8 cellular contexts compared by ENCODE assay signal in the genomic region with DNA sequence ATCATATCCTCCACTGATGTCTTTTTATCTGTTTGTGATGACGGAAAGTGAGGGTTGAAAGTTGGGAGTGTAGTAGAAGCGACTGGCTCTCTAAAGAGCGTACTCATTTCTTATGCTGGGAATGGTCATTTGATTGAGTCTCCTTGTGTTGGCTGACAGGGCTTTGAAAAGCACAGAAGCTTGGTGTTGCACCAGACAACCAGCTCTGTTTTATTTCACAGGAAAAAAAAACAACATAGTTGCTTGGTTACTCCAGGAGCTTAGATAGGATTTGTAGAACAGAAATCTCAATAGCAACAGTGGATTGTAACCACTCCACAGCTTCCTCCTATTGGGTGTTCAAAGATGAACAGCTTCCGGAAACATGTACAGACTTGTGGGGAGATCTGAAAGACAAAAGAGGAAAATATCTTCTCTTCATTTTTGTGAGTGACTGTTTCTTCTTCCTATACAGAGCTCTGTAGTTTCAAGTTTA. TPM values are rescaled to one million over a fixed set of nuclear protein-coding genes. Genes with fewer than 3 reads are reported as not detected.
A peak's percentile ranks its signal among the peaks of the same experiment; 100 is the strongest.
DNase-seq lines count a peak whose midpoint lies in the region; ATAC-seq and TF ChIP-seq lines count a peak whose summit lies in the region.

No MANE protein-coding gene starts in this region.

- peak overlapping the region; percentile 98 for H3K4me3 ChIP-seq in retinal pigment epithelial cell (ENCODE audit: low read length)

- H3K4me3 Mint-ChIP-seq in HFFc6, result peak overlapping the region; percentile 95
- H3K4me3 Mint-ChIP-seq in activated CD4-positive, alpha-beta memory T cell treated with anti-CD3 and anti-CD28 coated beads for 36 hours, result peak overlapping the region; percentile 91
- peak overlapping the region; percentile 98 for H3K4me3 Mint-ChIP-seq in glutamatergic neuron (ENCODE audit: unreplicated experiment)

- intact Hi-C loops in activated CD4-positive, alpha-beta memory T cell treated with anti-CD3 and anti-CD28 coated beads for 36 hours (cut with micrococcal nuclease), result loop anchor here (5.0 kb wide), 1 partner anchor 223 kb away; the partner anchor contains the start of gene RCE1

- POLR2A ChIA-PET in activated CD4-positive, alpha-beta memory T cell treated with anti-CD3 and anti-CD28 coated beads for 36 hours (lab: Charles Lee), result interaction anchor here (0.6 to 10.8 kb wide), 3 partner anchors 20 to 58 kb away, joined by 3 to 140 read pairs (median 7); partner anchors contain the start of genes RBM4 and RBM4B

- H3K9me3 Mint-ChIP-seq in HFFc6 (no peaks in the 10 kb centered on the region), glutamatergic neuron (ENCODE audit: unreplicated experiment) (peaks cover 16% of the 10 kb centered on the region)
- H3K9me3 Mint-ChIP-seq in activated CD4-positive, alpha-beta memory T cell treated with anti-CD3 and anti-CD28 coated beads for 36 hours, result no peaks in the 10 kb centered on the region

- H3K36me3 Mint-ChIP-seq in HFFc6 (ENCODE audit: low read depth) (peaks cover 43% of the 10 kb centered on the region), glutamatergic neuron (ENCODE audit: unreplicated experiment) (peaks cover 5% of the 10 kb centered on the region)
- peaks cover 72% of the 10 kb centered on the region for H3K36me3 Mint-ChIP-seq in activated CD4-positive, alpha-beta memory T cell treated with anti-CD3 and anti-CD28 coated beads for 36 hours

- H3K27me3 Mint-ChIP-seq in HFFc6 (ENCODE audit: insufficient read depth), result peaks cover 10% of the 10 kb centered on the region
- H3K27me3 Mint-ChIP-seq in activated CD4-positive, alpha-beta memory T cell treated with anti-CD3 and anti-CD28 coated beads for 36 hours, result no peaks in the 10 kb centered on the region
- peaks cover 8% of the 10 kb centered on the region for H3K27me3 Mint-ChIP-seq in glutamatergic neuron (ENCODE audit: unreplicated experiment)

- H3K4me1 Mint-ChIP-seq in HFFc6 (ENCODE audit: low read depth) (peaks cover 70% of the 10 kb centered on the region), glutamatergic neuron (ENCODE audit: low read depth, unreplicated experiment) (peaks cover 34% of the 10 kb centered on the region)
- H3K4me1 Mint-ChIP-seq in activated CD4-positive, alpha-beta memory T cell treated with anti-CD3 and anti-CD28 coated beads for 36 hours (ENCODE audit: low read depth), result peaks cover 60% of the 10 kb centered on the region

- CTCF ChIA-PET in activated CD4-positive, alpha-beta memory T cell treated with anti-CD3 and anti-CD28 coated beads for 36 hours (lab: Charles Lee), result interaction anchor here (1.0 to 3.1 kb wide), 5 partner anchors 18 to 59 kb away, joined by 3 to 23 read pairs (median 8); partner anchors contain the start of genes CCDC87, CCS and RBM4B

- DNase-seq in AG09319 (ENCODE audit: extremely low read depth, low read depth), result peak; percentile 24
- DNase-seq in HFFc6, result peak; percentile 75
- DNase-seq in activated CD4-positive, alpha-beta memory T cell treated with anti-CD3 and anti-CD28 coated beads for 36 hours, result no peak
- DNase-seq in glutamatergic neuron, result no peak
- DNase-seq in retinal pigment epithelial cell (ENCODE audit: low read depth), result peak; percentile 86

- ATAC-seq in GM19023 (IDR thresholded peaks at IDR 0.05; ENCODE audit: unreplicated experiment) (no peak), GM19397 (IDR thresholded peaks at IDR 0.05; ENCODE audit: unreplicated experiment) (no peak), GM18517 (IDR thresholded peaks at IDR 0.05; ENCODE audit: unreplicated experiment) (no peak)

- TF ChIP-seq CTCF in AG09319 (IDR thresholded peaks at IDR 0.05; ENCODE audit: low read depth, low read length), result no peak
- TF ChIP-seq CTCF in HFFc6 (IDR thresholded peaks at IDR 0.05), result no peak
- no peak for TF ChIP-seq CTCF in glutamatergic neuron (IDR thresholded peaks at IDR 0.05; ENCODE audit: partially characterized antibody, unreplicated experiment)
- TF ChIP-seq CTCF in retinal pigment epithelial cell (conservative IDR thresholded peaks at IDR 0.05; ENCODE audit: low read depth, low read length), result no peak

- H3K27ac Mint-ChIP-seq in HFFc6 (peak overlapping the region; percentile 97), glutamatergic neuron (ENCODE audit: unreplicated experiment) (peak overlapping the region; percentile 72)
- H3K27ac Mint-ChIP-seq in activated CD4-positive, alpha-beta memory T cell treated with anti-CD3 and anti-CD28 coated beads for 36 hours, result peak overlapping the region; percentile 94

RNA-seq across cellular contexts. Expression of gene RBM14, which starts 2.7 kb away (rescaled TPM):
- total RNA-seq in HFFc6 (2021; fragmentation: NEBNext Ultra II Directional; extraction: Animal tissue kit (Norgen Biotek cat#: 25700)), result 10 to 100 TPM; 54.1 to 71.5 (median 64.9) TPM
- total RNA-seq in activated CD4-positive, alpha-beta memory T cell treated with anti-CD3 and anti-CD28 coated beads for 36 hours, result 100 to 1,000 TPM; 114 to 121 TPM
- 89.2 TPM for total RNA-seq in glutamatergic neuron (ENCODE audit: unreplicated experiment)

RNA-seq across cellular contexts. Expression of gene RBM4, which starts 19.4 kb away (rescaled TPM):
- 100 to 1,000 TPM; 130 to 147 (median 134) TPM for total RNA-seq in HFFc6 (2021; fragmentation: NEBNext Ultra II Directional; extraction: Animal tissue kit (Norgen Biotek cat#: 25700))
- total RNA-seq in activated CD4-positive, alpha-beta memory T cell treated with anti-CD3 and anti-CD28 coated beads for 36 hours, result 10 to 100 TPM; 87.0 to 94.0 TPM
- total RNA-seq in glutamatergic neuron (ENCODE audit: unreplicated experiment), result 244 TPM

RNA-seq across cellular contexts. Expression of gene CCS, which starts 26.1 kb away (rescaled TPM):
- 10 to 100 TPM; 25.8 to 27.4 (median 26.5) TPM for total RNA-seq in HFFc6 (2021; fragmentation: NEBNext Ultra II Directional; extraction: Animal tissue kit (Norgen Biotek cat#: 25700))
- 10 to 100 TPM; 24.2 to 26.9 TPM for total RNA-seq in activated CD4-positive, alpha-beta memory T cell treated with anti-CD3 and anti-CD28 coated beads for 36 hours
- 65.1 TPM for total RNA-seq in glutamatergic neuron (ENCODE audit: unreplicated experiment)

RNA-seq across cellular contexts. Expression of gene CCDC87, which starts 26.3 kb away (rescaled TPM):
- total RNA-seq in HFFc6 (2021; fragmentation: NEBNext Ultra II Directional; extraction: Animal tissue kit (Norgen Biotek cat#: 25700)), result under 1 TPM; 0.19 to 0.66 (median 0.37) TPM
- total RNA-seq in activated CD4-positive, alpha-beta memory T cell treated with anti-CD3 and anti-CD28 coated beads for 36 hours, result under 1 TPM; 0.12 to 0.24 TPM
- 0.51 TPM for total RNA-seq in glutamatergic neuron (ENCODE audit: unreplicated experiment)

RNA-seq across cellular contexts. Expression of gene CTSF, which starts 50.7 kb away (rescaled TPM):
- 10 to 100 TPM in 2 of 6 experiments, 1 to 10 TPM in 4; 5.2 to 20.0 (median 6.6) TPM for total RNA-seq in HFFc6 (2021; fragmentation: NEBNext Ultra II Directional; extraction: Animal tissue kit (Norgen Biotek cat#: 25700))
- 1 to 10 TPM; 1.4 to 1.5 TPM for total RNA-seq in activated CD4-positive, alpha-beta memory T cell treated with anti-CD3 and anti-CD28 coated beads for 36 hours
- total RNA-seq in glutamatergic neuron (ENCODE audit: unreplicated experiment), result 31.1 TPM

Comparison
In these comparisons a context has a peak if more than half of its experiments do, and no peak if none do; other contexts are left out.
1. DNase-seq: peak in AG09319 (single experiment), HFFc6 (single experiment) and retinal pigment epithelial cell (single experiment); none in activated CD4-positive, alpha-beta memory T cell treated with anti-CD3 and anti-CD28 coated beads for 36 hours (single experiment) and glutamatergic neuron (single experiment).
2. Peak in every context shown above with its lines, with median percentiles within 50 percentile points of each other: H3K27ac Mint-ChIP-seq and H3K4me3 Mint-ChIP-seq.